ENCODE assay signal across 9 cellular contexts in genomic region chr3:192802957-192803899, GRCh38.
DNase-seq lines count a peak whose midpoint lies in the region; ATAC-seq and TF ChIP-seq lines count a peak whose summit lies in the region.
"Had no signal": no experiment of that assay in that cellular context is flagged by ENCODE, and none has a peak within 500 bp of the region (broad histone marks: within the 10 kb centered on the region; RNA-seq: fewer than 3 reads in every experiment).

No MANE protein-coding gene starts in this region.

- no peak overlapping the region for H3K27ac Mint-ChIP-seq in activated T-cell treated with anti-CD3 and anti-CD28 coated beads, Interleukin-2, amount 50 U/mL, for 24 hours
- H3K27ac Mint-ChIP-seq: CD4-positive, CD25-positive, alpha-beta regulatory T cell had no signal

- no peak overlapping the region for H3K9ac ChIP-seq in liver (ENCODE audit: low read depth in 1 of 2, low read length in 2 of 2)

- no peaks in the 10 kb centered on the region for H3K4me1 Mint-ChIP-seq in activated T-cell treated with anti-CD3 and anti-CD28 coated beads, Interleukin-2, amount 50 U/mL, for 24 hours (ENCODE audit: low read depth)

- no peaks in the 10 kb centered on the region for H3K9me3 ChIP-seq in liver (ENCODE audit: control insufficient read depth in 4 of 4, low read length in 3 of 4)

- no peaks in the 10 kb centered on the region for H3K36me3 ChIP-seq in liver (ENCODE audit: control insufficient read depth in 4 of 4, insufficient read depth in 3 of 4, low read depth in 1 of 4, low read length in 3 of 4)

- H3K4me3 ChIP-seq in cardiac fibroblast (replicated peaks in 1 of 2; ENCODE audit: low read depth in 2 of 2, low read length in 2 of 2) (no peak overlapping the region), liver (ENCODE audit: low read depth in 1 of 3, low read length in 3 of 3) (no peak overlapping the region)

- peaks cover 4% of the 10 kb centered on the region for H3K36me3 Mint-ChIP-seq in activated T-cell treated with anti-CD3 and anti-CD28 coated beads, Interleukin-2, amount 50 U/mL, for 24 hours (ENCODE audit: low read depth)

- ATAC-seq in HG03159 (IDR thresholded peaks at IDR 0.05; ENCODE audit: unreplicated experiment): peak; percentile 66
- ATAC-seq in GM19324 (IDR thresholded peaks at IDR 0.05; ENCODE audit: low FRiP score, unreplicated experiment): no peak

- no peak overlapping the region for H3K27ac ChIP-seq in liver (ENCODE audit: low read depth in 1 of 2, low read length in 2 of 2)

- no peaks in the 10 kb centered on the region for H3K4me1 ChIP-seq in liver (ENCODE audit: control insufficient read depth in 4 of 4, insufficient read depth in 4 of 4, low read length in 3 of 4)

- peak; percentile 81 to 84 for TF ChIP-seq RAD21 in liver (IDR thresholded peaks at IDR 0.05)

- no peaks in the 10 kb centered on the region for H3K27me3 ChIP-seq in liver (ENCODE audit: control insufficient read depth in 4 of 4, insufficient read depth in 4 of 4, low read length in 3 of 4)

- WGBS in liver: 60% methylated on average over 7 of the region's 7 CpGs

- H3K9me3 Mint-ChIP-seq in activated T-cell treated with anti-CD3 and anti-CD28 coated beads, Interleukin-2, amount 50 U/mL, for 24 hours: no peaks in the 10 kb centered on the region
- H3K9me3 Mint-ChIP-seq: CD4-positive, CD25-positive, alpha-beta regulatory T cell had no signal

- DNase-seq in NCI-H187 treated with DMSO at 0.1 percent for 48 hours (lab: John Stamatoyannopoulos, UW) (peak; percentile 22), NCI-H187 (lab: John Stamatoyannopoulos, UW) (no peak), NCI-H526 treated with DMSO at 0.1 percent for 48 hours (lab: John Stamatoyannopoulos, UW) (peak; percentile 39), cardiac fibroblast (ENCODE audit: low read depth in 2 of 2) (peak; percentile 78 to 80)
- no peak for DNase-seq in activated T-cell treated with anti-CD3 and anti-CD28 coated beads, Interleukin-2, amount 50 U/mL, for 24 hours

- TF ChIP-seq CTCF in cardiac fibroblast (IDR thresholded peaks at IDR 0.05; ENCODE audit: low read depth, low read length): peak; percentile 55
- TF ChIP-seq CTCF in liver (IDR thresholded peaks at IDR 0.05; ENCODE audit: low read depth, low read length, missing input control): peak; percentile 50

- no peaks in the 10 kb centered on the region for H3K27me3 Mint-ChIP-seq in activated T-cell treated with anti-CD3 and anti-CD28 coated beads, Interleukin-2, amount 50 U/mL, for 24 hours
- H3K27me3 Mint-ChIP-seq: CD4-positive, CD25-positive, alpha-beta regulatory T cell had no signal

- no peak overlapping the region for H3K4me3 Mint-ChIP-seq in activated T-cell treated with anti-CD3 and anti-CD28 coated beads, Interleukin-2, amount 50 U/mL, for 24 hours
- H3K4me3 Mint-ChIP-seq: CD4-positive, CD25-positive, alpha-beta regulatory T cell had no signal

TF ChIP-seq in liver, 16 proteins besides CTCF, POLR2A, EP300 and RAD21:
- TF ChIP-seq FOXA2 (IDR thresholded peaks at IDR 0.05) (peak; percentile 10), MAX (IDR thresholded peaks at IDR 0.05) (no peak), EGR1 (IDR thresholded peaks at IDR 0.05; ENCODE audit: low read depth in 2 of 2) (no peak)

Comparison
In these comparisons a context has a peak if more than half of its experiments do, and no peak if none do; other contexts are left out.
1. DNase-seq: peak in NCI-H187 treated with DMSO at 0.1 percent for 48 hours (single experiment), NCI-H526 treated with DMSO at 0.1 percent for 48 hours (single experiment) and cardiac fibroblast (2 of 2); none in NCI-H187 (0 of 2) and activated T-cell treated with anti-CD3 and anti-CD28 coated beads, Interleukin-2, amount 50 U/mL, for 24 hours (single experiment).